Comparison of ENCODE assay signal across 31 cellular contexts in the genomic region with DNA sequence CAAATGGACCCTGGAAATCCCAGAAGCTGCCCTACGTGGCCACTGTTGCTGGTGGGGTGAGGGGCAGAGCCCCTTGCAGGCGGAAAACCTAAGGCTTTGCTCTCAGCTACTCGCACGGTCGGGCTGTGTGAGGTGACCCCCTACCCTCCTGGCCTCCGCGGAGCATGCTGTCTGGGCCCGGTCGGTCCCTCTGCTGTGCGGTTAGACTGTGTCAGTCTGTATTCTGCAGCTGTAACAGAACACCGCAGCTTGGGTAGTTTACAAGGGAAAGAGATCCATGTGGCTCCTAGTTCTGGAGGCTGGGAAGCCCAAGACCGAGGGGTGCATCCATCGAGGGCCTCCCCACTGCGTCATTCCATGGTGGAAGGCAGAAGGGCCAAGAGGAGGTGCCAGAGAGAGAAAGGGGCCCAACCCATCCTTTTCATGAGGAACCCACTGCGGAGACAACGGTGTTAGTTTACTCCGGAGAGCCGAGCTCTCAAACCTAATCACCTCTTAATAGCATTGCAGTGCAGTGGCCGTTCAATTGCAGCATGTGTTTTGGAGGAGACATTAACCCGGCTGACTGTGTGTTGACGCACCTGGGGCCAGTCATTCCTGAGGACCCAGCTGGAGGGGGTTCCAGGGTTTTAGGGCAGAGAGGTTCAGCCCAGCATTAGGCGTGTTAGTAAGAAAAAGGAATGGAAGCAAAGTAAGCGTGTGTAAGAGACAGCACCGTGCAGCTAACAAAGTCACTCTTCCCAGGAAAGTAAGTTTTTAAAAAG. TPM values are rescaled to one million over a fixed set of nuclear protein-coding genes. Genes with fewer than 3 reads are reported as not detected.
DNase-seq lines count a peak whose midpoint lies in the region; ATAC-seq and TF ChIP-seq lines count a peak whose summit lies in the region.
"Had no signal": no experiment of that assay in that cellular context is flagged by ENCODE, and none has a peak within 500 bp of the region (broad histone marks: within the 10 kb centered on the region; RNA-seq: fewer than 3 reads in every experiment).

No MANE protein-coding gene starts in this region.

- TF ChIP-seq CTCF in right atrium auricular region (IDR thresholded peaks at IDR 0.05) (no peak), coronary artery (IDR thresholded peaks at IDR 0.05) (no peak), osteoblast (IDR thresholded peaks at IDR 0.05; ENCODE audit: extremely low read depth, low read depth, low read length) (no peak)

- H3K9me3 ChIP-seq in right atrium auricular region = no peaks in the 10 kb centered on the region
- H3K9me3 ChIP-seq in osteoblast (ENCODE audit: low read depth, low read length) = no peaks in the 10 kb centered on the region
- H3K9me3 ChIP-seq: ascending aorta, neutrophil, tibial artery, vagina had no signal

- intact Hi-C loops in left ventricle myocardium superior (cut with micrococcal nuclease) = no loop called here

- DNase-seq in left ventricle myocardium superior = peak; percentile 11
- DNase-seq in right atrium auricular region (ENCODE audit: low spot score) = no peak
- peak; percentile 54 for DNase-seq in NCI-H2227 (lab: John Stamatoyannopoulos, UW; ENCODE audit: unreplicated experiment)
- peak; percentile 68 for DNase-seq in coronary artery (ENCODE audit: low spot score)
- DNase-seq in osteoblast (ENCODE audit: insufficient read length, low spot score, missing footprints) = peak; percentile 76
- DNase-seq in hippocampal formation (lab: John Stamatoyannopoulos, UW) = no peak
- no peak for DNase-seq in activated CD8-positive, alpha-beta memory T cell treated with anti-CD3 and anti-CD28 coated beads, Interleukin-2, amount 50 U/mL, for 4 hours
- DNase-seq: activated CD4-positive, alpha-beta T cell treated with anti-CD3 and anti-CD28 coated beads for 4 hours; activated gamma-delta T cell treated with Interleukin-2 at 50 U/mL for 16 hours; activated naive CD8-positive, alpha-beta T cell treated with anti-CD3 and anti-CD28 coated beads, Interleukin-2, amount 10 ng/mL, durations not matched to agents 7 days and 5 days; activated T-cell treated with anti-CD3 and anti-CD28 coated beads, Interleukin-2, amount 50 U/mL, for 24 hours; AML-193; effector memory CD4-positive, alpha-beta T cell; EL; KG1; mesendoderm; NCI-H2029; NCI-H748 treated with DMSO at 0.1 percent for 48 hours; SHP77 treated with DMSO at 0.1 percent for 48 hours; stimulated activated CD4-positive, alpha-beta T cell treated with anti-CD3 and anti-CD28 coated beads, Interleukin-4, amount 100 ng/mL, for 1 hour; T-helper 2 cell; tibial artery had no signal

- H3K4me3 ChIP-seq in right atrium auricular region = no peak overlapping the region
- no peak overlapping the region for H3K4me3 ChIP-seq in coronary artery
- H3K4me3 ChIP-seq in osteoblast (ENCODE audit: insufficient read depth, low read length) = no peak overlapping the region
- H3K4me3 ChIP-seq: ascending aorta, tibial artery, vagina had no signal

- no peaks in the 10 kb centered on the region for H3K36me3 ChIP-seq in right atrium auricular region
- H3K36me3 ChIP-seq in osteoblast (ENCODE audit: insufficient read depth, low read length) = no peaks in the 10 kb centered on the region
- H3K36me3 ChIP-seq: ascending aorta, tibial artery, vagina had no signal

- no peak for ATAC-seq in left ventricle myocardium superior
- ATAC-seq in GM21526 (IDR thresholded peaks at IDR 0.05; ENCODE audit: low FRiP score, unreplicated experiment) = no peak
- ATAC-seq: left lobe of liver had no signal

- no peaks in the 10 kb centered on the region for H3K27me3 ChIP-seq in right atrium auricular region
- peaks cover 75% of the 10 kb centered on the region for H3K27me3 ChIP-seq in osteoblast (ENCODE audit: insufficient read depth, low read length)
- H3K27me3 ChIP-seq: ascending aorta, neutrophil, vagina had no signal

- no peak overlapping the region for H2AFZ ChIP-seq in osteoblast (ENCODE audit: low read length)

- H3K4me1 ChIP-seq in right atrium auricular region (peaks cover 0 to 6% of the 10 kb centered on the region in 2 donors), osteoblast (ENCODE audit: insufficient read depth, low read length) (no peaks in the 10 kb centered on the region)
- H3K4me1 ChIP-seq: ascending aorta had no signal

- H4K20me1 ChIP-seq in osteoblast (ENCODE audit: insufficient read depth, low read length) = no peaks in the 10 kb centered on the region

- H3K4me2 ChIP-seq in osteoblast (ENCODE audit: insufficient read depth, low read length) = no peak overlapping the region

- H3K79me2 ChIP-seq in osteoblast (ENCODE audit: insufficient read depth, low read length) = no peaks in the 10 kb centered on the region

- H3K27ac ChIP-seq in right atrium auricular region (no peak overlapping the region), coronary artery (no peak overlapping the region), osteoblast (ENCODE audit: low read depth, low read length) (no peak overlapping the region)
- H3K27ac ChIP-seq: ascending aorta, epithelial cell of prostate, neutrophil, tibial artery, vagina had no signal

RNA-seq across cellular contexts. Expression of a gene that starts 18.3 kb away (rescaled TPM):
- 2.9 TPM for total RNA-seq in left ventricle myocardium superior
- total RNA-seq in right atrium auricular region = 1 to 10 TPM; 4.2 to 5.7 TPM
- not detected in 2 replicates for total RNA-seq in osteoblast
- total RNA-seq: activated CD8-positive, alpha-beta memory T cell treated with anti-CD3 and anti-CD28 coated beads for 36 hours; H4; MCF 10A had no signal

RNA-seq across cellular contexts. Expression of a gene that starts 26.5 kb away (rescaled TPM):
- total RNA-seq in left ventricle myocardium superior (6.1 TPM), right atrium auricular region (1 to 10 TPM; 4.8 to 6.4 TPM), osteoblast (13.0 TPM in 2 replicates)

RNA-seq across cellular contexts. Expression of a gene that starts 30.5 kb away (rescaled TPM):
- total RNA-seq in left ventricle myocardium superior (21.0 TPM), right atrium auricular region (10 to 100 TPM; 17.3 to 31.2 TPM), osteoblast (32.4 and 39.1 TPM in 2 replicates)

RNA-seq across cellular contexts. Expression of a gene that starts 38.9 kb away (rescaled TPM):
- total RNA-seq in left ventricle myocardium superior (11.1 TPM), right atrium auricular region (10 to 100 TPM in 1 of 2 donors, 1 to 10 TPM in 1; 8.4 to 11.1 TPM), osteoblast (14.1 and 15.2 TPM in 2 replicates)

Comparison
In these comparisons a context has a peak if more than half of its experiments do, and no peak if none do; other contexts are left out.
1. DNase-seq: peak in left ventricle myocardium superior (single experiment), NCI-H2227 (single experiment), coronary artery (single experiment) and osteoblast (single experiment); none in right atrium auricular region (single experiment), hippocampal formation (0 of 2) and activated CD8-positive, alpha-beta memory T cell treated with anti-CD3 and anti-CD28 coated beads, Interleukin-2, amount 50 U/mL, for 4 hours (single experiment).